In the genomic region with DNA sequence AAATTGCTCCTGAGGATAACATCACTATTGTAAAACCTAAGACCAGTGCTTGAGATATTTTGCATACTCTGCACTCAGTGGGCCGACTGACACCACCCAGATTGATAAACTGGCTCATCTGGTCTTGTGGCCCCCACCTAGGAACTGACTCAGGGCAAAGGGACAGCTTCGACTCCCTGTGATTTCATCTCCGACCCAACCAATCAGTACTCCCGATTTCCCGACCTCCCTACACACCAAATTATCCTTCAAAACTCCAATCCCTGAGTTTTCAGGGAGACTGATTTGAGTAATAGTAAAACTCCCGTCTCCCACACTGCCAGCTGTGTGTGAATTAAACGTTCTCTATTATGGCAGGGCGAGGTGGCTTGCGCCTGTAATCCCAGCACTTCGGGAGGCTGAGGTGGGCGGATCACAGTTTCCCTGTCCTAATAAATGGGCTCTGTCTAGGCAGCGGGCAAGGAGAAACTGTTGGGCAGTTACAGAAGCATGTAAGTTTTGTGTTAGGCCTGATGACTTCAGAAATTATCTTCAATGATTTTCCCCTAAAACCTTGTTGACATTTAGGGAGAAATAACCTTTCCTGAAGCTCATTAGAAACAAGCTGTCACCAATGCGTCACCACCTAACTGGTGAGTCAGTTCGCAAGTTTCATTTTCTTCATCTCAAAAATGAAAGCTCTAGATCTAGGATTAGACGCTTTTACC, we compare ENCODE assay signal across 9 cellular contexts. TPM values are rescaled to one million over a fixed set of nuclear protein-coding genes. Genes with fewer than 3 reads are reported as not detected.
A peak's percentile ranks its signal among the peaks of the same experiment; 100 is the strongest.
ATAC-seq and TF ChIP-seq lines count a peak whose summit lies in the region.
"Had no signal": no experiment of that assay in that cellular context is flagged by ENCODE, and none has a peak within 500 bp of the region (broad histone marks: within the 10 kb centered on the region; RNA-seq: fewer than 3 reads in every experiment).

No MANE protein-coding gene starts in this region.

- no peaks in the 10 kb centered on the region for H3K9me3 ChIP-seq in BLaER1 treated with 17β-estradiol and CSF1 and Interleukin-3, amounts not matched to agents 10 nM and 100 nM (replicated peaks in 1 of 11)
- no peaks in the 10 kb centered on the region for H3K9me3 ChIP-seq in liver (ENCODE audit: control insufficient read depth in 4 of 4, low read length in 3 of 4)
- H3K9me3 ChIP-seq in thymus (ENCODE audit: control insufficient read depth), result no peaks in the 10 kb centered on the region
- H3K9me3 ChIP-seq: ovary had no signal

- no peaks in the 10 kb centered on the region for H4K20me1 ChIP-seq in BLaER1 treated with 17β-estradiol and CSF1 and Interleukin-3, amounts not matched to agents 10 nM and 100 nM
- no peaks in the 10 kb centered on the region for H4K20me1 ChIP-seq in KMS-11 (ENCODE audit: insufficient read depth)

- peak overlapping the region; percentile 87 to 99 (median 96) for H3K4me2 ChIP-seq in BLaER1 treated with 17β-estradiol and CSF1 and Interleukin-3, amounts not matched to agents 10 nM and 100 nM
- H3K4me2 ChIP-seq in KMS-11, result peak overlapping the region; percentile 99

- H3K27ac ChIP-seq in BLaER1 treated with 17β-estradiol and CSF1 and Interleukin-3, amounts not matched to agents 10 nM and 100 nM, result peak overlapping the region; percentile 99 to 100 (median 100)
- H3K27ac ChIP-seq in KMS-11 (peak overlapping the region; percentile 97), angular gyrus (ENCODE audit: low read depth, low read length) (peak overlapping the region; percentile 60), liver (ENCODE audit: low read depth in 1 of 2, low read length in 2 of 2) (peak overlapping the region; percentile 58 to 81), thymus (ENCODE audit: low read depth) (peak overlapping the region; percentile 81)
- H3K27ac ChIP-seq: ovary had no signal

- H3K9ac ChIP-seq in BLaER1 treated with 17β-estradiol and CSF1 and Interleukin-3, amounts not matched to agents 10 nM and 100 nM, result peak overlapping the region; percentile 87 to 100 (median 99)
- peak overlapping the region; percentile 99 for H3K9ac ChIP-seq in KMS-11
- peak overlapping the region in 1 of 2 donors; percentile 45 for H3K9ac ChIP-seq in liver (ENCODE audit: low read depth in 1 of 2, low read length in 2 of 2)

- H3K4me3 ChIP-seq in BLaER1 treated with 17β-estradiol and CSF1 and Interleukin-3, amounts not matched to agents 10 nM and 100 nM, result peak overlapping the region in 6 of 10 experiments; percentile 3 to 65 (median 24); a peak in 7 of 20 replicates
- H3K4me3 ChIP-seq in KMS-11 (IDR thresholded peaks at IDR 0.05; ENCODE audit: insufficient read depth, low read depth, low read length) (no peak overlapping the region), liver (ENCODE audit: low read depth in 1 of 3, low read length in 3 of 3) (no peak overlapping the region), thymus (ENCODE audit: low read length) (no peak overlapping the region)
- H3K4me3 ChIP-seq: ovary had no signal

- H2AFZ ChIP-seq in KMS-11 (ENCODE audit: low read depth), result peak overlapping the region; percentile 58

- TF ChIP-seq CTCF in KMS-11 (conservative IDR thresholded peaks at IDR 0.05; ENCODE audit: low read depth, low read length) (no peak), liver (IDR thresholded peaks at IDR 0.05; ENCODE audit: low read depth, low read length, missing input control) (no peak)

- peaks cover 69 to 82% (median 77%) of the 10 kb centered on the region in 10 experiments for H3K4me1 ChIP-seq in BLaER1 treated with 17β-estradiol and CSF1 and Interleukin-3, amounts not matched to agents 10 nM and 100 nM
- peaks cover 43% of the 10 kb centered on the region for H3K4me1 ChIP-seq in KMS-11 (ENCODE audit: low read depth, poor library complexity, severe bottlenecking)
- peaks cover 3 to 22% (median 6%) of the 10 kb centered on the region in 4 donors for H3K4me1 ChIP-seq in liver (ENCODE audit: control insufficient read depth in 4 of 4, insufficient read depth in 4 of 4, low read length in 3 of 4)
- peaks cover 29% of the 10 kb centered on the region for H3K4me1 ChIP-seq in thymus (ENCODE audit: control insufficient read depth, insufficient read depth, low read length)

- H3K27me3 ChIP-seq in BLaER1 treated with 17β-estradiol and CSF1 and Interleukin-3, amounts not matched to agents 10 nM and 100 nM, result no peaks in the 10 kb centered on the region
- H3K27me3 ChIP-seq in KMS-11 (ENCODE audit: insufficient read depth, low read depth), result no peaks in the 10 kb centered on the region
- no peaks in the 10 kb centered on the region for H3K27me3 ChIP-seq in liver (ENCODE audit: control insufficient read depth in 4 of 4, insufficient read depth in 4 of 4, low read length in 3 of 4)
- H3K27me3 ChIP-seq in thymus (ENCODE audit: control insufficient read depth, insufficient read depth), result no peaks in the 10 kb centered on the region
- H3K27me3 ChIP-seq: ovary had no signal

- no peak for ATAC-seq in GM21423 (IDR thresholded peaks at IDR 0.05; ENCODE audit: unreplicated experiment)
- no peak for ATAC-seq in SK-N-SH treated with all-trans-retinoic acid at 6 μM for 48 hours
- ATAC-seq in GM18502 (IDR thresholded peaks at IDR 0.05; ENCODE audit: poor library complexity, unreplicated experiment), result no peak

- peaks cover 8% of the 10 kb centered on the region for H3K79me2 ChIP-seq in KMS-11 (ENCODE audit: insufficient read depth, low read depth)

- TF ChIP-seq RAD21 in liver (IDR thresholded peaks at IDR 0.05), result no peak

- 67% methylated on average over 15 of the region's 15 CpGs for WGBS in liver
- 92% methylated on average over 15 of the region's 15 CpGs for WGBS in thymus

- no peaks in the 10 kb centered on the region for H3K36me3 ChIP-seq in BLaER1 treated with 17β-estradiol and CSF1 and Interleukin-3, amounts not matched to agents 10 nM and 100 nM
- no peaks in the 10 kb centered on the region for H3K36me3 ChIP-seq in KMS-11 (ENCODE audit: insufficient read depth)
- H3K36me3 ChIP-seq in liver (ENCODE audit: control insufficient read depth in 4 of 4, insufficient read depth in 3 of 4, low read depth in 1 of 4, low read length in 3 of 4), result no peaks in the 10 kb centered on the region
- H3K36me3 ChIP-seq in thymus (ENCODE audit: control insufficient read depth, insufficient read depth), result no peaks in the 10 kb centered on the region
- H3K36me3 ChIP-seq: ovary had no signal

TF ChIP-seq in liver, 16 proteins besides CTCF, POLR2A, EP300 and RAD21:
- TF ChIP-seq JUND (IDR thresholded peaks at IDR 0.05) (peak in 1 of 2 donors; percentile 41), HNF4A (conservative IDR thresholded peaks at IDR 0.05) (no peak)

TF ChIP-seq in SK-N-SH treated with all-trans-retinoic acid at 6 μM for 48 hours, 23 proteins besides CTCF, POLR2A, EP300 and RAD21:
- no peak for TF ChIP-seq PPARA (CRISPR knock-in tag; IDR thresholded peaks at IDR 0.05; ENCODE audit: borderline replicate concordance)
- no peak for TF ChIP-seq BACH2 (CRISPR knock-in tag; IDR thresholded peaks at IDR 0.05; ENCODE audit: borderline replicate concordance)
- no peak for TF ChIP-seq ISL1 (CRISPR knock-in tag; IDR thresholded peaks at IDR 0.05)
- TF ChIP-seq, protein P1, sequence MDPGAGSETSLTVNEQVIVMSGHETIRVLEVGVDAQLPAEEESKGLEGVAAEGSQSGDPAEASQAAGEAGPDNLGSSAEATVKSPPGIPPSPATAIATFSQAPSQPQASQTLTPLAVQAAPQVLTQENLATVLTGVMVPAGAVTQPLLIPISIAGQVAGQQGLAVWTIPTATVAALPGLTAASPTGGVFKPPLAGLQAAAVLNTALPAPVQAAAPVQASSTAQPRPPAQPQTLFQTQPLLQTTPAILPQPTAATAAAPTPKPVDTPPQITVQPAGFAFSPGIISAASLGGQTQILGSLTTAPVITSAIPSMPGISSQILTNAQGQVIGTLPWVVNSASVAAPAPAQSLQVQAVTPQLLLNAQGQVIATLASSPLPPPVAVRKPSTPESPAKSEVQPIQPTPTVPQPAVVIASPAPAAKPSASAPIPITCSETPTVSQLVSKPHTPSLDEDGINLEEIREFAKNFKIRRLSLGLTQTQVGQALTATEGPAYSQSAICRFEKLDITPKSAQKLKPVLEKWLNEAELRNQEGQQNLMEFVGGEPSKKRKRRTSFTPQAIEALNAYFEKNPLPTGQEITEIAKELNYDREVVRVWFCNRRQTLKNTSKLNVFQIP (CRISPR knock-in tag; IDR thresholded peaks at IDR 0.05; ENCODE audit: borderline replicate concordance, low read depth), result no peak
- no peak for TF ChIP-seq ZNF8 (CRISPR knock-in tag; IDR thresholded peaks at IDR 0.05)
- TF ChIP-seq ZFP3 (CRISPR knock-in tag; IDR thresholded peaks at IDR 0.05), result no peak
- no peak for TF ChIP-seq ZC3H10 (CRISPR knock-in tag; IDR thresholded peaks at IDR 0.05)
- no peak for TF ChIP-seq CSDC2 (CRISPR knock-in tag; IDR thresholded peaks at IDR 0.05)
- TF ChIP-seq TCF4 (CRISPR knock-in tag; IDR thresholded peaks at IDR 0.05; ENCODE audit: borderline replicate concordance), result no peak
- TF ChIP-seq ZNF565 (CRISPR knock-in tag; conservative IDR thresholded peaks at IDR 0.05; ENCODE audit: low read depth), result no peak
- no peak for TF ChIP-seq ZFP30 (CRISPR knock-in tag; IDR thresholded peaks at IDR 0.05)
- no peak for TF ChIP-seq ARNTL (CRISPR knock-in tag; IDR thresholded peaks at IDR 0.05; ENCODE audit: borderline replicate concordance, low read depth)
- no peak for TF ChIP-seq ESRRG (CRISPR knock-in tag; IDR thresholded peaks at IDR 0.05)
- TF ChIP-seq SNAI2 (CRISPR knock-in tag; IDR thresholded peaks at IDR 0.05), result no peak
- TF ChIP-seq OSR1 (CRISPR knock-in tag; IDR thresholded peaks at IDR 0.05), result no peak
- TF ChIP-seq, protein P2, sequence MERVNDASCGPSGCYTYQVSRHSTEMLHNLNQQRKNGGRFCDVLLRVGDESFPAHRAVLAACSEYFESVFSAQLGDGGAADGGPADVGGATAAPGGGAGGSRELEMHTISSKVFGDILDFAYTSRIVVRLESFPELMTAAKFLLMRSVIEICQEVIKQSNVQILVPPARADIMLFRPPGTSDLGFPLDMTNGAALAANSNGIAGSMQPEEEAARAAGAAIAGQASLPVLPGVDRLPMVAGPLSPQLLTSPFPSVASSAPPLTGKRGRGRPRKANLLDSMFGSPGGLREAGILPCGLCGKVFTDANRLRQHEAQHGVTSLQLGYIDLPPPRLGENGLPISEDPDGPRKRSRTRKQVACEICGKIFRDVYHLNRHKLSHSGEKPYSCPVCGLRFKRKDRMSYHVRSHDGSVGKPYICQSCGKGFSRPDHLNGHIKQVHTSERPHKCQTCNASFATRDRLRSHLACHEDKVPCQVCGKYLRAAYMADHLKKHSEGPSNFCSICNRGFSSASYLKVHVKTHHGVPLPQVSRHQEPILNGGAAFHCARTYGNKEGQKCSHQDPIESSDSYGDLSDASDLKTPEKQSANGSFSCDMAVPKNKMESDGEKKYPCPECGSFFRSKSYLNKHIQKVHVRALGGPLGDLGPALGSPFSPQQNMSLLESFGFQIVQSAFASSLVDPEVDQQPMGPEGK (CRISPR knock-in tag; IDR thresholded peaks at IDR 0.05; ENCODE audit: borderline replicate concordance), result no peak
- TF ChIP-seq GLIS3 (CRISPR knock-in tag; IDR thresholded peaks at IDR 0.05), result no peak

RNA-seq across cellular contexts. Expression of a gene that starts 5.3 kb away (rescaled TPM):
- 100 to 1,000 TPM; 503 to 624 TPM for total RNA-seq in liver
- 100 to 1,000 TPM; 385 to 434 TPM for polyA plus RNA-seq in liver
- polyA plus RNA-seq in thymus, result 1,037 TPM

RNA-seq across cellular contexts. Expression of a gene that starts 56.1 kb away (rescaled TPM):
- total RNA-seq in liver, result 100 to 1,000 TPM in 1 of 2 donors, 10 to 100 TPM in 1; 85.3 to 169 TPM
- 100 to 1,000 TPM; 112 to 289 TPM for polyA plus RNA-seq in liver
- polyA plus RNA-seq in thymus, result 16.7 TPM

Comparison
In these comparisons a context has a peak if more than half of its experiments do, and no peak if none do; other contexts are left out.
1. H3K4me3 ChIP-seq: peak in BLaER1 treated with 17β-estradiol and CSF1 and Interleukin-3, amounts not matched to agents 10 nM and 100 nM (6 of 10); none in KMS-11 (single experiment), liver (0 of 3) and thymus (single experiment).
2. Peak in every context shown above with its lines, with median percentiles within 50 percentile points of each other: H3K27ac ChIP-seq.